1 cellular context compared by ENCODE assay signal in genomic region chr2:240139011-240139441, GRCh38.
TF ChIP-seq lines count a peak whose summit lies in the region.

No MANE protein-coding gene starts in this region.

TF ChIP-seq in GM23338, 12 proteins besides CTCF, POLR2A, EP300 and RAD21:
- TF ChIP-seq ZNF114 (CRISPR knock-in tag; IDR thresholded peaks at IDR 0.05) (no peak), EZH2phosphoT487 (IDR thresholded peaks at IDR 0.05; ENCODE audit: unreplicated experiment) (no peak), REST (IDR thresholded peaks at IDR 0.05; ENCODE audit: unreplicated experiment) (no peak), JUNB (IDR thresholded peaks at IDR 0.05; ENCODE audit: unreplicated experiment) (no peak), ETS1 (IDR thresholded peaks at IDR 0.05) (no peak), NANOG (IDR thresholded peaks at IDR 0.05; ENCODE audit: borderline replicate concordance) (no peak), ZNF462 (CRISPR knock-in tag; IDR thresholded peaks at IDR 0.05) (no peak), ZNF331 (CRISPR knock-in tag; IDR thresholded peaks at IDR 0.05; ENCODE audit: low read depth) (no peak), POLR2AphosphoS5 (IDR thresholded peaks at IDR 0.05; ENCODE audit: low read depth) (no peak)
TF ChIP-seq in GM23338: peak in this region for 0.
